In genomic region chr20:4084096-4084495, GRCh38 we compare ENCODE assay signal across 17 cellular contexts.
DNase-seq lines count a peak whose midpoint lies in the region; ATAC-seq and TF ChIP-seq lines count a peak whose summit lies in the region.
"Had no signal": no experiment of that assay in that cellular context is flagged by ENCODE, and none has a peak within 500 bp of the region (broad histone marks: within the 10 kb centered on the region; RNA-seq: fewer than 3 reads in every experiment).

No MANE protein-coding gene starts in this region.

- H3K4me1 Mint-ChIP-seq in T-cell (peaks cover 34 to 44% (median 42%) of the 10 kb centered on the region in 3 donors), HFFc6 (ENCODE audit: low read depth) (peaks cover 52% of the 10 kb centered on the region)

- ATAC-seq in T-cell (replicated peaks in 1 of 4) = no peak

- CTCF ChIA-PET in T-cell (lab: Charles Lee) = interaction anchor here in 1 of 2 donors (0.8 to 1.5 kb wide), 2 partner anchors 91 to 197 kb away, joined by 3 to 5 read pairs; no protein-coding TSS in a partner anchor

- no peaks in the 10 kb centered on the region for H3K36me3 ChIP-seq in ACC112 (ENCODE audit: insufficient read depth, low read length)
- no peaks in the 10 kb centered on the region for H3K36me3 ChIP-seq in BLaER1
- H3K36me3 ChIP-seq in fibroblast of lung (ENCODE audit: control insufficient read depth, insufficient read depth, low read length) = no peaks in the 10 kb centered on the region
- H3K36me3 ChIP-seq: breast epithelium, esophagus muscularis mucosa, transverse colon had no signal

- no peaks in the 10 kb centered on the region for H3K27me3 Mint-ChIP-seq in T-cell
- no peaks in the 10 kb centered on the region for H3K27me3 Mint-ChIP-seq in HFFc6 (ENCODE audit: insufficient read depth)

- no peaks in the 10 kb centered on the region for H4K20me1 ChIP-seq in BLaER1
- no peaks in the 10 kb centered on the region for H4K20me1 ChIP-seq in fibroblast of lung (ENCODE audit: control insufficient read depth, extremely low read depth, insufficient read depth, low read length)

- H3K27me3 ChIP-seq in ACC112 (ENCODE audit: insufficient read depth, low read length) (no peaks in the 10 kb centered on the region), BLaER1 (no peaks in the 10 kb centered on the region), fibroblast of lung (ENCODE audit: control insufficient read depth, insufficient read depth, low read length) (no peaks in the 10 kb centered on the region)
- H3K27me3 ChIP-seq: breast epithelium, esophagus muscularis mucosa, transverse colon had no signal

- H3K79me2 ChIP-seq in ACC112 (ENCODE audit: control insufficient read depth, insufficient read depth, low read length, unreplicated experiment) = no peaks in the 10 kb centered on the region
- no peaks in the 10 kb centered on the region for H3K79me2 ChIP-seq in fibroblast of lung (ENCODE audit: control insufficient read depth, insufficient read depth, low read length)

- H2AFZ ChIP-seq in ACC112 (ENCODE audit: low read length, unreplicated experiment) (no peak overlapping the region), fibroblast of lung (ENCODE audit: low read length) (no peak overlapping the region)
- H2AFZ ChIP-seq: GM23248 had no signal

- H3K4me3 ChIP-seq in ACC112 (ENCODE audit: low read depth, low read length) (no peak overlapping the region), BLaER1 (no peak overlapping the region), fibroblast of lung (replicated peaks in 1 of 4; ENCODE audit: control extremely low read depth in 1 of 4, insufficient read depth in 1 of 4, low read depth in 3 of 4, low read length in 4 of 4) (no peak overlapping the region)
- H3K4me3 ChIP-seq: esophagus muscularis mucosa, GM23248, transverse colon had no signal

- H3K9ac ChIP-seq in BLaER1 = no peak overlapping the region
- H3K9ac ChIP-seq in fibroblast of lung (ENCODE audit: insufficient read depth, low read length) = no peak overlapping the region
- H3K9ac ChIP-seq: GM23248 had no signal

- peak overlapping the region in 1 of 3 donors; percentile 36 for H3K4me3 Mint-ChIP-seq in T-cell
- H3K4me3 Mint-ChIP-seq in HFFc6 = no peak overlapping the region

- POLR2A ChIA-PET in T-cell (lab: Charles Lee) = no interaction called here

- H3K27ac ChIP-seq in ACC112 (ENCODE audit: low read depth, low read length) (peak overlapping the region; percentile 99), BLaER1 (peak overlapping the region; percentile 85), fibroblast of lung (ENCODE audit: insufficient read depth, low read length) (peak overlapping the region; percentile 69)
- H3K27ac ChIP-seq: esophagus muscularis mucosa, GM23248, transverse colon had no signal

- peaks cover 43% of the 10 kb centered on the region for H3K4me1 ChIP-seq in ACC112 (ENCODE audit: control insufficient read depth, insufficient read depth, low read length, unreplicated experiment)
- peaks cover 84% of the 10 kb centered on the region for H3K4me1 ChIP-seq in BLaER1
- peaks cover 21% of the 10 kb centered on the region for H3K4me1 ChIP-seq in fibroblast of lung (ENCODE audit: control insufficient read depth, extremely low read depth, insufficient read depth, low read length)
- H3K4me1 ChIP-seq: breast epithelium had no signal

- peak overlapping the region; percentile 73 to 87 for H3K27ac Mint-ChIP-seq in T-cell
- no peak overlapping the region for H3K27ac Mint-ChIP-seq in HFFc6

- H3K9me3 ChIP-seq in BLaER1 (peaks cover 11% of the 10 kb centered on the region; the same call in 1 of the 2 replicates), fibroblast of lung (ENCODE audit: control insufficient read depth, insufficient read depth, low read depth, low read length) (no peaks in the 10 kb centered on the region)
- H3K9me3 ChIP-seq: breast epithelium, esophagus muscularis mucosa, transverse colon had no signal

- DNase-seq in T-cell = no peak
- DNase-seq in fibroblast of lung (ENCODE audit: low read depth in 2 of 2) = no peak
- no peak for DNase-seq in HFFc6
- no peak for DNase-seq in erythroblast (lab: John Stamatoyannopoulos, UW)
- DNase-seq in DMS79 (lab: John Stamatoyannopoulos, UW) = no peak
- DNase-seq: DMS153, GM23248, immature natural killer cell, NCI-H2107, NCI-H526, SIG-M5, small intestine, transverse colon had no signal

- H3K9me3 Mint-ChIP-seq in T-cell = peaks cover 0 to 8% (median 0%) of the 10 kb centered on the region in 3 donors
- peaks cover 4% of the 10 kb centered on the region; the same call in 1 of the 2 replicates for H3K9me3 Mint-ChIP-seq in HFFc6

- H3K36me3 Mint-ChIP-seq in T-cell (peaks cover 9% of the 10 kb centered on the region), HFFc6 (ENCODE audit: low read depth) (peaks cover 5% of the 10 kb centered on the region; the same call in 1 of the 2 replicates)

- peak overlapping the region; percentile 89 for H3K4me2 ChIP-seq in BLaER1
- H3K4me2 ChIP-seq in fibroblast of lung (ENCODE audit: extremely low read depth, insufficient read depth, low read length) = no peak overlapping the region

- TF ChIP-seq CTCF in fibroblast of lung (conservative IDR thresholded peaks at IDR 0.05 in 1 of 2, IDR thresholded peaks at IDR 0.05 in 1 of 2; ENCODE audit: low read depth in 1 of 2, low read length in 2 of 2) (no peak), HFFc6 (IDR thresholded peaks at IDR 0.05) (no peak)

- no peak for TF ChIP-seq POLR2A in erythroblast (IDR thresholded peaks at IDR 0.05; ENCODE audit: low read length)
